In genomic region chr4:163932504-163932903, GRCh38 we compare ENCODE assay signal across 25 cellular contexts.
"Had no signal": no experiment of that assay in that cellular context is flagged by ENCODE, and none has a peak within 500 bp of the region (broad histone marks: within the 10 kb centered on the region; RNA-seq: fewer than 3 reads in every experiment).

No MANE protein-coding gene starts in this region.

- ATAC-seq: effector memory CD8-positive, alpha-beta T cell; esophagus mucosa; foreskin keratinocyte; gastrocnemius medialis; gastroesophageal sphincter; heart left ventricle; heart right ventricle had no signal

- H3K4me3 Mint-ChIP-seq: dendritic cell treated with granulocyte-macrophage colony-stimulating factor and Interleukin-4, amounts not matched to agents 40 ng/mL and 50 ng/mL, for 4 days; effector memory CD8-positive, alpha-beta T cell; endodermal cell had no signal

- H3K4me3 ChIP-seq: colonic mucosa, coronary artery, dorsolateral prefrontal cortex, esophagus muscularis mucosa, esophagus squamous epithelium, gastrocnemius medialis, gastroesophageal sphincter, heart left ventricle, heart right ventricle had no signal

- H3K4me1 ChIP-seq: colonic mucosa, esophagus muscularis mucosa, esophagus squamous epithelium, foreskin keratinocyte, gastrocnemius medialis, gastroesophageal sphincter, heart left ventricle, heart right ventricle had no signal

- H3K9me3 ChIP-seq: colonic mucosa, esophagus muscularis mucosa, esophagus squamous epithelium, gastrocnemius medialis, gastroesophageal sphincter, heart left ventricle had no signal

- H3K27ac Mint-ChIP-seq: dendritic cell treated with granulocyte-macrophage colony-stimulating factor and Interleukin-4, amounts not matched to agents 40 ng/mL and 50 ng/mL, for 4 days; effector memory CD8-positive, alpha-beta T cell; endodermal cell had no signal

- H3K27ac ChIP-seq: colonic mucosa, coronary artery, dorsolateral prefrontal cortex, epithelial cell of prostate, esophagus muscularis mucosa, esophagus squamous epithelium, foreskin keratinocyte, gastrocnemius medialis, gastroesophageal sphincter, heart left ventricle, heart right ventricle had no signal

- H3K9me3 Mint-ChIP-seq: dendritic cell treated with granulocyte-macrophage colony-stimulating factor and Interleukin-4, amounts not matched to agents 40 ng/mL and 50 ng/mL, for 4 days; endodermal cell had no signal

- DNase-seq: colonic mucosa; cortex of kidney; dermis blood vessel endothelial cell; dorsolateral prefrontal cortex; effector CD4-positive, alpha-beta T cell; effector CD8-positive, alpha-beta T cell; effector memory CD4-positive, alpha-beta T cell; effector memory CD8-positive, alpha-beta T cell; endodermal cell; erythroblast; esophagus squamous epithelium; foreskin fibroblast; foreskin keratinocyte; foreskin melanocyte; gastrocnemius medialis; glutamatergic neuron; head of caudate nucleus; heart left ventricle; heart right ventricle had no signal

- H3K27me3 Mint-ChIP-seq: dendritic cell treated with granulocyte-macrophage colony-stimulating factor and Interleukin-4, amounts not matched to agents 40 ng/mL and 50 ng/mL, for 4 days; effector memory CD8-positive, alpha-beta T cell had no signal

- H3K36me3 ChIP-seq: colonic mucosa, esophagus muscularis mucosa, esophagus squamous epithelium, gastrocnemius medialis, gastroesophageal sphincter, heart left ventricle, heart right ventricle had no signal

- H3K27me3 ChIP-seq: colonic mucosa, dorsolateral prefrontal cortex, esophagus muscularis mucosa, esophagus squamous epithelium, foreskin keratinocyte, gastrocnemius medialis, gastroesophageal sphincter, heart left ventricle, heart right ventricle had no signal
